ENCODE assay signal across 8 cellular contexts in genomic region chr2:217650716-217651360, GRCh38.
DNase-seq lines count a peak whose midpoint lies in the region; ATAC-seq and TF ChIP-seq lines count a peak whose summit lies in the region.

No MANE protein-coding gene starts in this region.

- H3K36me3 ChIP-seq in ascending aorta, result no peaks in the 10 kb centered on the region

- H3K4me3 ChIP-seq in ascending aorta, result no peak overlapping the region

- peaks cover 5 to 29% of the 10 kb centered on the region in 2 donors for H3K4me1 ChIP-seq in ascending aorta

- DNase-seq in activated T-cell treated with anti-CD3 and anti-CD28 coated beads for 24 hours (ENCODE audit: low read depth) (peak; percentile 1), NCI-H226 (peak; percentile 9), ascending aorta (ENCODE audit: low spot score in 2 of 2) (no peak), hippocampal formation (lab: John Stamatoyannopoulos, UW) (peak; percentile 29 to 41)
- DNase-seq in activated T-cell treated with anti-CD3 and anti-CD28 coated beads, Interleukin-2, amount 50 U/mL, for 4 hours, result no peak
- peak; percentile 26 for DNase-seq in stimulated activated CD8-positive, alpha-beta memory T cell treated with anti-CD3 and anti-CD28 coated beads, Interleukin-4, amount 100 ng/mL, for 48 hours
- no peak for DNase-seq in NK-92 treated with Interleukin-12 subunit alpha and Interleukin-12 subunit beta, amount 100 ng/mL, for 24 hours (lab: John Stamatoyannopoulos, UW)

- no peak overlapping the region for H3K4me3 Mint-ChIP-seq in activated T-cell treated with anti-CD3 and anti-CD28 coated beads, Interleukin-2, amount 50 U/mL, for 4 hours

- H3K27me3 ChIP-seq in ascending aorta, result no peaks in the 10 kb centered on the region

- no peaks in the 10 kb centered on the region for H3K9me3 ChIP-seq in ascending aorta

- TF ChIP-seq CTCF in ascending aorta (IDR thresholded peaks at IDR 0.05), result peak; percentile 35 to 80 (median 55)

- ATAC-seq in activated T-cell treated with anti-CD3 and anti-CD28 coated beads, Interleukin-2, amount 50 U/mL, for 4 hours, result no peak
- ATAC-seq in HG02610 (IDR thresholded peaks at IDR 0.05; ENCODE audit: unreplicated experiment), result peak; percentile 77

- no peaks in the 10 kb centered on the region for H3K4me1 Mint-ChIP-seq in activated T-cell treated with anti-CD3 and anti-CD28 coated beads, Interleukin-2, amount 50 U/mL, for 4 hours (ENCODE audit: low read depth)

- H3K36me3 Mint-ChIP-seq in activated T-cell treated with anti-CD3 and anti-CD28 coated beads, Interleukin-2, amount 50 U/mL, for 4 hours (ENCODE audit: insufficient read depth), result no peaks in the 10 kb centered on the region

- H3K9me3 Mint-ChIP-seq in activated T-cell treated with anti-CD3 and anti-CD28 coated beads, Interleukin-2, amount 50 U/mL, for 4 hours, result no peaks in the 10 kb centered on the region

- peak overlapping the region; percentile 51 to 94 for H3K27ac ChIP-seq in ascending aorta

- intact Hi-C loops in ascending aorta (cut with DNase I), result loop anchor here (5.0 kb wide), 1 partner anchor 959 kb away; no protein-coding TSS in a partner anchor

- no peaks in the 10 kb centered on the region for H3K27me3 Mint-ChIP-seq in activated T-cell treated with anti-CD3 and anti-CD28 coated beads, Interleukin-2, amount 50 U/mL, for 4 hours (ENCODE audit: low read depth)

Comparison
In these comparisons a context has a peak if more than half of its experiments do, and no peak if none do; other contexts are left out.
1. DNase-seq: peak in activated T-cell treated with anti-CD3 and anti-CD28 coated beads for 24 hours (single experiment), NCI-H226 (single experiment), hippocampal formation (2 of 2) and stimulated activated CD8-positive, alpha-beta memory T cell treated with anti-CD3 and anti-CD28 coated beads, Interleukin-4, amount 100 ng/mL, for 48 hours (single experiment); none in activated T-cell treated with anti-CD3 and anti-CD28 coated beads, Interleukin-2, amount 50 U/mL, for 4 hours (single experiment), ascending aorta (0 of 2) and NK-92 treated with Interleukin-12 subunit alpha and Interleukin-12 subunit beta, amount 100 ng/mL, for 24 hours (single experiment).